24 cellular contexts compared by ENCODE assay signal in the genomic region with DNA sequence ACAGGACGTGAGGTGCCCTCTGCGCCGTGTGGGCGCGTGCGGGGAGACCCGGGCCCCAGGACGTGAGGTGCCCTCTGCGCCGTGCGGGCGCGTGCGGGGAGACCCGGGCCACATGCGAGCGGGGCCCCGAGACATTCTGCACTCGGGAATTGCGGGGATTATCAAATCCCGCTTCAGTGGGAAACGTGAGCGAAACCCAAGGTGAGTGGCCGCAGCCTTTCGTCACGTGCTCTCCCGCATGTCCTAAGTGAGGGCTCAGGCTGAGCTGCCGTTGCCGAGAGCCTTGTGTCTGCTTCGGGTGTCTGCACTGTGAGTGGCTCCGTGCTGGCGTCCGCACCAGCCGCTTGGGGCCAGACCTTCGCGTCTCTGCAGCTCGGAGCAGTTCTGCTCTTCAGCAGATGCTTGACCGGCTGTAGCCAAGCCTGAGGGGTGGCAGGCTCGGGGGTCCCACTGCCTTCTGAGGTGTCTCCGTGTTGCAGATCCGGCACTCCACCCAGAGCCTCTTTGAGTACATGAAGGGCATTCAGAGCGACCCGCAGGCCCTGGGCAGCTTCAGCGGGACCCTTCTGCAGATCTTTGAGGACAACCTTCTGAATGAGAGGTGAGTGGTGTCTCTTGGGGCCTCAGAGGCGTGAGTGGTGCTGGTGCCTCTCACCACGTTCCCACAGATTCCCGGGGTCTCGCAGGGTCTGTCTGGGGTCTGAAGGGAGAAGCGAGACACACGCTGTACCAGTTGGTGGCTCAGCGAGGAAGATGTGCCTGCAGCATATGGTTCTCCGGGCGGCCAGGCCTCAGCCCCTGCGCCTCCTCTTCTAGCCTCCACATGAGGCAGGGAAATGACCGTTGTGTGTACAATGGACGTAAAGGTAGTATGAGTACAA.
DNase-seq lines count a peak whose midpoint lies in the region; ATAC-seq and TF ChIP-seq lines count a peak whose summit lies in the region.
"Had no signal": no experiment of that assay in that cellular context is flagged by ENCODE, and none has a peak within 500 bp of the region (broad histone marks: within the 10 kb centered on the region; RNA-seq: fewer than 3 reads in every experiment).

No MANE protein-coding gene starts in this region.

- H3K9me3 ChIP-seq in mucosa of descending colon (no peaks in the 10 kb centered on the region), transverse colon (no peaks in the 10 kb centered on the region)
- H3K9me3 ChIP-seq: BLaER1, MG63, vagina had no signal

- no peaks in the 10 kb centered on the region for H3K27me3 Mint-ChIP-seq in activated naive CD8-positive, alpha-beta T cell treated with anti-CD3 and anti-CD28 coated beads, Interleukin-2, amount 10 ng/mL, durations not matched to agents 7 days and 5 days
- no peaks in the 10 kb centered on the region for H3K27me3 Mint-ChIP-seq in activated naive CD8-positive, alpha-beta T cell treated with anti-CD3 and anti-CD28 coated beads for 36 hours
- no peaks in the 10 kb centered on the region for H3K27me3 Mint-ChIP-seq in WTC11 (ENCODE audit: low read depth)
- H3K27me3 Mint-ChIP-seq: naive thymus-derived CD8-positive, alpha-beta T cell had no signal

- H3K36me3 Mint-ChIP-seq in activated naive CD8-positive, alpha-beta T cell treated with anti-CD3 and anti-CD28 coated beads, Interleukin-2, amount 10 ng/mL, durations not matched to agents 7 days and 5 days, result peaks cover 17% of the 10 kb centered on the region
- H3K36me3 Mint-ChIP-seq in activated naive CD8-positive, alpha-beta T cell treated with anti-CD3 and anti-CD28 coated beads for 36 hours, result peaks cover 3% of the 10 kb centered on the region
- H3K36me3 Mint-ChIP-seq in WTC11, result peaks cover 60% of the 10 kb centered on the region

- no peak overlapping the region for H3K27ac ChIP-seq in transverse colon
- H3K27ac ChIP-seq: BLaER1 had no signal

- no peaks in the 10 kb centered on the region for H3K4me1 Mint-ChIP-seq in activated naive CD8-positive, alpha-beta T cell treated with anti-CD3 and anti-CD28 coated beads, Interleukin-2, amount 10 ng/mL, durations not matched to agents 7 days and 5 days
- peaks cover 6% of the 10 kb centered on the region for H3K4me1 Mint-ChIP-seq in activated naive CD8-positive, alpha-beta T cell treated with anti-CD3 and anti-CD28 coated beads for 36 hours
- H3K4me1 Mint-ChIP-seq in WTC11, result no peaks in the 10 kb centered on the region
- H3K4me1 Mint-ChIP-seq: mesothelial cell of epicardium; naive thymus-derived CD8-positive, alpha-beta T cell had no signal

- no peaks in the 10 kb centered on the region for H3K9me3 Mint-ChIP-seq in activated naive CD8-positive, alpha-beta T cell treated with anti-CD3 and anti-CD28 coated beads, Interleukin-2, amount 10 ng/mL, durations not matched to agents 7 days and 5 days
- no peaks in the 10 kb centered on the region for H3K9me3 Mint-ChIP-seq in activated naive CD8-positive, alpha-beta T cell treated with anti-CD3 and anti-CD28 coated beads for 36 hours
- no peaks in the 10 kb centered on the region for H3K9me3 Mint-ChIP-seq in WTC11
- H3K9me3 Mint-ChIP-seq: mesothelial cell of epicardium; naive thymus-derived CD8-positive, alpha-beta T cell had no signal

- intact Hi-C loops in mucosa of descending colon (cut with DNase I, micrococcal nuclease), result no loop called here
- intact Hi-C loops in transverse colon (cut with DNase I; ENCODE audit: low total_unique reads), result no loop called here

- H3K4me1 ChIP-seq in mucosa of descending colon (ENCODE audit: low read depth) (no peaks in the 10 kb centered on the region), transverse colon (no peaks in the 10 kb centered on the region)
- H3K4me1 ChIP-seq: vagina had no signal

- H3K4me3 Mint-ChIP-seq in activated naive CD8-positive, alpha-beta T cell treated with anti-CD3 and anti-CD28 coated beads, Interleukin-2, amount 10 ng/mL, durations not matched to agents 7 days and 5 days, result no peak overlapping the region
- H3K4me3 Mint-ChIP-seq in activated naive CD8-positive, alpha-beta T cell treated with anti-CD3 and anti-CD28 coated beads for 36 hours, result no peak overlapping the region
- no peak overlapping the region for H3K4me3 Mint-ChIP-seq in WTC11
- H3K4me3 Mint-ChIP-seq: mesothelial cell of epicardium; naive thymus-derived CD8-positive, alpha-beta T cell had no signal

- no peaks in the 10 kb centered on the region for H3K27me3 ChIP-seq in transverse colon
- H3K27me3 ChIP-seq: BLaER1, MG63, vagina had no signal

- POLR2A ChIA-PET in activated naive CD8-positive, alpha-beta T cell treated with anti-CD3 and anti-CD28 coated beads, Interleukin-2, amount 10 ng/mL, durations not matched to agents 7 days and 5 days (lab: Charles Lee), result no interaction called here
- POLR2A ChIA-PET in WTC11 (lab: Charles Lee), result no interaction called here

- TF ChIP-seq CTCF in WTC11 (IDR thresholded peaks at IDR 0.05) (no peak), mucosa of descending colon (IDR thresholded peaks at IDR 0.05) (no peak), transverse colon (IDR thresholded peaks at IDR 0.05) (no peak)

- H3K36me3 ChIP-seq in mucosa of descending colon (ENCODE audit: low read depth) (no peaks in the 10 kb centered on the region), transverse colon (peaks cover 0 to 14% (median 4%) of the 10 kb centered on the region in 4 donors)

- TF ChIP-seq EP300 in transverse colon (IDR thresholded peaks at IDR 0.05; ENCODE audit: low read depth), result no peak

- H3K4me3 ChIP-seq in mucosa of descending colon (no peak overlapping the region), transverse colon (no peak overlapping the region)
- H3K4me3 ChIP-seq: BLaER1, MG63, skin epidermis, vagina had no signal

- ATAC-seq in activated naive CD8-positive, alpha-beta T cell treated with anti-CD3 and anti-CD28 coated beads, Interleukin-2, amount 10 ng/mL, durations not matched to agents 7 days and 5 days (ENCODE audit: low read depth), result no peak
- ATAC-seq in WTC11, result no peak
- ATAC-seq in mucosa of descending colon, result no peak
- no peak for ATAC-seq in HG03571 (IDR thresholded peaks at IDR 0.05; ENCODE audit: unreplicated experiment)
- ATAC-seq: naive thymus-derived CD8-positive, alpha-beta T cell had no signal

- WGBS in transverse colon (ENCODE audit: low coverage in 1 of 2), 2 donors, result 98% methylated on average over 48 of the region's 56 CpGs; no CpG with 5 or more reads in 1 of the 2 donors

- no peak overlapping the region for H3K27ac Mint-ChIP-seq in activated naive CD8-positive, alpha-beta T cell treated with anti-CD3 and anti-CD28 coated beads, Interleukin-2, amount 10 ng/mL, durations not matched to agents 7 days and 5 days
- H3K27ac Mint-ChIP-seq in activated naive CD8-positive, alpha-beta T cell treated with anti-CD3 and anti-CD28 coated beads for 36 hours, result no peak overlapping the region
- no peak overlapping the region; the same call in 1 of the 2 replicates for H3K27ac Mint-ChIP-seq in WTC11
- H3K27ac Mint-ChIP-seq: mesothelial cell of epicardium had no signal

- DNase-seq in activated naive CD8-positive, alpha-beta T cell treated with anti-CD3 and anti-CD28 coated beads, Interleukin-2, amount 10 ng/mL, durations not matched to agents 7 days and 5 days, result peak; percentile 26
- no peak for DNase-seq in activated naive CD8-positive, alpha-beta T cell treated with anti-CD3 and anti-CD28 coated beads for 36 hours
- DNase-seq in WTC11 (ENCODE audit: low spot score) (peak; percentile 10), mucosa of descending colon (peak in 2 of 3 donors; percentile 12 to 38), transverse colon (peak; percentile 4), SIG-M5 treated with dmso at 0.1 percent for 504 hours (lab: John Stamatoyannopoulos, UW; ENCODE audit: unreplicated experiment) (no peak), DMS 273 treated with DMSO at 0.1 percent for 48 hours (lab: John Stamatoyannopoulos, UW) (no peak)
- DNase-seq: ACHN; cerebellar nuclear complex; GOT3; KBM-7; MG63; NCI-H2029 treated with DMSO at 0.1 percent for 48 hours; NCI-H345; NCI-H82; OCI-M1; SHP77 treated with DMSO at 0.1 percent for 48 hours; stimulated activated CD4-positive, alpha-beta T cell treated with anti-CD3 and anti-CD28 coated beads, Interleukin-2, amount 100 ng/mL, for 24 hours had no signal

- CTCF ChIA-PET in WTC11 (lab: Charles Lee), result no interaction called here

- TF ChIP-seq POLR2A in transverse colon (IDR thresholded peaks at IDR 0.05), result no peak

- in situ Hi-C loops in transverse colon (cut with MboI; ENCODE audit: low pct_ligation_motif_present in 1 of 4, low pct_unique_long_range_greater_than_20kb in 1 of 4, low sequenced_read_pairs in 3 of 4), result no loop called here

TF ChIP-seq in WTC11, 78 proteins besides CTCF, POLR2A, EP300 and RAD21:
- TF ChIP-seq, protein P1, sequence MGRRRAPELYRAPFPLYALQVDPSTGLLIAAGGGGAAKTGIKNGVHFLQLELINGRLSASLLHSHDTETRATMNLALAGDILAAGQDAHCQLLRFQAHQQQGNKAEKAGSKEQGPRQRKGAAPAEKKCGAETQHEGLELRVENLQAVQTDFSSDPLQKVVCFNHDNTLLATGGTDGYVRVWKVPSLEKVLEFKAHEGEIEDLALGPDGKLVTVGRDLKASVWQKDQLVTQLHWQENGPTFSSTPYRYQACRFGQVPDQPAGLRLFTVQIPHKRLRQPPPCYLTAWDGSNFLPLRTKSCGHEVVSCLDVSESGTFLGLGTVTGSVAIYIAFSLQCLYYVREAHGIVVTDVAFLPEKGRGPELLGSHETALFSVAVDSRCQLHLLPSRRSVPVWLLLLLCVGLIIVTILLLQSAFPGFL (CRISPR knock-in tag; IDR thresholded peaks at IDR 0.05; ENCODE audit: borderline replicate concordance), result no peak
- TF ChIP-seq, protein P2, sequence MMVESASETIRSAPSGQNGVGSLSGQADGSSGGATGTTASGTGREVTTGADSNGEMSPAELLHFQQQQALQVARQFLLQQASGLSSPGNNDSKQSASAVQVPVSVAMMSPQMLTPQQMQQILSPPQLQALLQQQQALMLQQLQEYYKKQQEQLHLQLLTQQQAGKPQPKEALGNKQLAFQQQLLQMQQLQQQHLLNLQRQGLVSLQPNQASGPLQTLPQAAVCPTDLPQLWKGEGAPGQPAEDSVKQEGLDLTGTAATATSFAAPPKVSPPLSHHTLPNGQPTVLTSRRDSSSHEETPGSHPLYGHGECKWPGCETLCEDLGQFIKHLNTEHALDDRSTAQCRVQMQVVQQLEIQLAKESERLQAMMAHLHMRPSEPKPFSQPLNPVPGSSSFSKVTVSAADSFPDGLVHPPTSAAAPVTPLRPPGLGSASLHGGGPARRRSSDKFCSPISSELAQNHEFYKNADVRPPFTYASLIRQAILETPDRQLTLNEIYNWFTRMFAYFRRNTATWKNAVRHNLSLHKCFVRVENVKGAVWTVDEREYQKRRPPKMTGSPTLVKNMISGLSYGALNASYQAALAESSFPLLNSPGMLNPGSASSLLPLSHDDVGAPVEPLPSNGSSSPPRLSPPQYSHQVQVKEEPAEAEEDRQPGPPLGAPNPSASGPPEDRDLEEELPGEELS (CRISPR knock-in tag; IDR thresholded peaks at IDR 0.05), result no peak
- no peak for TF ChIP-seq KAT7 (CRISPR knock-in tag; IDR thresholded peaks at IDR 0.05; ENCODE audit: borderline replicate concordance)
- no peak for TF ChIP-seq ATF1 (CRISPR knock-in tag; IDR thresholded peaks at IDR 0.05)
- TF ChIP-seq NR3C1 (CRISPR knock-in tag; conservative IDR thresholded peaks at IDR 0.05; ENCODE audit: low read depth), result no peak

Comparison
In these comparisons a context has a peak if more than half of its experiments do, and no peak if none do; other contexts are left out.
1. DNase-seq: peak in activated naive CD8-positive, alpha-beta T cell treated with anti-CD3 and anti-CD28 coated beads, Interleukin-2, amount 10 ng/mL, durations not matched to agents 7 days and 5 days (single experiment), WTC11 (single experiment), mucosa of descending colon (2 of 3) and transverse colon (single experiment); none in activated naive CD8-positive, alpha-beta T cell treated with anti-CD3 and anti-CD28 coated beads for 36 hours (single experiment), SIG-M5 treated with dmso at 0.1 percent for 504 hours (single experiment) and DMS 273 treated with DMSO at 0.1 percent for 48 hours (single experiment).